9 cellular contexts compared by ENCODE assay signal in genomic region chr1:1630965-1631792, GRCh38.
DNase-seq lines count a peak whose midpoint lies in the region; ATAC-seq lines count a peak whose summit lies in the region.
"Had no signal": no experiment of that assay in that cellular context is flagged by ENCODE, and none has a peak within 500 bp of the region (broad histone marks: within the 10 kb centered on the region; RNA-seq: fewer than 3 reads in every experiment).

No MANE protein-coding gene starts in this region.

- peaks cover 18% of the 10 kb centered on the region for H3K4me1 Mint-ChIP-seq in stimulated activated memory B cell treated with anti-CD40 and anti-IgM and Interleukin-4, amounts not matched to agents 10 μg/mL and 1 μg/mL and 100 μg/mL, for 72 hours

- no peaks in the 10 kb centered on the region for H3K4me1 ChIP-seq in iPS-20b (ENCODE audit: insufficient read depth, low read length)

- H3K27me3 ChIP-seq in iPS-20b (ENCODE audit: insufficient read depth, low read length) = peaks cover 23% of the 10 kb centered on the region

- H3K27ac ChIP-seq in iPS-20b (ENCODE audit: low read length) = no peak overlapping the region
- H3K27ac ChIP-seq: 22Rv1 had no signal

- no peak for ATAC-seq in stimulated activated memory B cell treated with anti-CD40 and anti-IgM and Interleukin-4, amounts not matched to agents 10 μg/mL and 1 μg/mL and 100 μg/mL, for 72 hours
- no peak for ATAC-seq in GM21447 (IDR thresholded peaks at IDR 0.05; ENCODE audit: unreplicated experiment)
- no peak for ATAC-seq in HG03175 (IDR thresholded peaks at IDR 0.05; ENCODE audit: unreplicated experiment)

- no peaks in the 10 kb centered on the region for H3K9me3 Mint-ChIP-seq in stimulated activated memory B cell treated with anti-CD40 and anti-IgM and Interleukin-4, amounts not matched to agents 10 μg/mL and 1 μg/mL and 100 μg/mL, for 72 hours

- H3K36me3 ChIP-seq in iPS-20b (ENCODE audit: insufficient read depth, low read depth, low read length) = no peaks in the 10 kb centered on the region

- peak overlapping the region; percentile 30; the same call in 1 of the 2 replicates for H3K4me3 ChIP-seq in iPS-20b (ENCODE audit: low read length)

- no peaks in the 10 kb centered on the region for H3K36me3 Mint-ChIP-seq in stimulated activated memory B cell treated with anti-CD40 and anti-IgM and Interleukin-4, amounts not matched to agents 10 μg/mL and 1 μg/mL and 100 μg/mL, for 72 hours

- no peaks in the 10 kb centered on the region for H3K9me3 ChIP-seq in iPS-20b (ENCODE audit: insufficient read depth, low read depth, low read length)

- H3K4me3 Mint-ChIP-seq in stimulated activated memory B cell treated with anti-CD40 and anti-IgM and Interleukin-4, amounts not matched to agents 10 μg/mL and 1 μg/mL and 100 μg/mL, for 72 hours = peak overlapping the region; percentile 67

- H3K27ac Mint-ChIP-seq in stimulated activated memory B cell treated with anti-CD40 and anti-IgM and Interleukin-4, amounts not matched to agents 10 μg/mL and 1 μg/mL and 100 μg/mL, for 72 hours = peak overlapping the region; percentile 48

- H3K27me3 Mint-ChIP-seq in stimulated activated memory B cell treated with anti-CD40 and anti-IgM and Interleukin-4, amounts not matched to agents 10 μg/mL and 1 μg/mL and 100 μg/mL, for 72 hours = peaks cover 9% of the 10 kb centered on the region

- peak; percentile 75 for DNase-seq in DMS 273 (lab: John Stamatoyannopoulos, UW; ENCODE audit: unreplicated experiment)
- no peak for DNase-seq in DMS 273 treated with DMSO at 0.1 percent for 48 hours (lab: John Stamatoyannopoulos, UW)
- peak in 30 of 58 donors; percentile 7 to 60 (median 33) for DNase-seq in anterior cingulate cortex (lab: John Stamatoyannopoulos, UW)
- DNase-seq in NCI-H2081 (lab: John Stamatoyannopoulos, UW) = no peak

- no peak overlapping the region for H3K9ac ChIP-seq in iPS-20b (ENCODE audit: low read depth, low read length)

Comparison
In these comparisons a context has a peak if more than half of its experiments do, and no peak if none do; other contexts are left out.
1. DNase-seq: peak in DMS 273 (single experiment) and anterior cingulate cortex (30 of 58); none in DMS 273 treated with DMSO at 0.1 percent for 48 hours (single experiment) and NCI-H2081 (0 of 2).